ENCODE assay signal across 16 cellular contexts in genomic region chr14:75191100-75191499, GRCh38. TPM values are rescaled to one million over a fixed set of nuclear protein-coding genes. Genes with fewer than 3 reads are reported as not detected.
DNase-seq lines count a peak whose midpoint lies in the region; ATAC-seq and TF ChIP-seq lines count a peak whose summit lies in the region.
"Had no signal": no experiment of that assay in that cellular context is flagged by ENCODE, and none has a peak within 500 bp of the region (broad histone marks: within the 10 kb centered on the region; RNA-seq: fewer than 3 reads in every experiment).

No MANE protein-coding gene starts in this region.

- H3K27me3 ChIP-seq in left ventricle myocardium inferior (ENCODE audit: low read depth), result no peaks in the 10 kb centered on the region

- H3K4me3 ChIP-seq in left ventricle myocardium inferior, result no peak overlapping the region

- DNase-seq in NCI-H1092 treated with DMSO at 0.1 percent for 48 hours (lab: John Stamatoyannopoulos, UW) (peak; percentile 2), NCI-H1092 (lab: John Stamatoyannopoulos, UW) (no peak), Right ventricle myocardium inferior (ENCODE audit: missing footprints) (no peak), cardiac septum (ENCODE audit: low spot score) (no peak), left ventricle myocardium inferior (peak; percentile 25), mesenteric fat pad (ENCODE audit: low spot score) (peak; percentile 37), GM19238 (ENCODE audit: insufficient read length, low spot score) (no peak), RKO (ENCODE audit: low spot score) (no peak)
- DNase-seq: ACHN; C1 segment of cervical spinal cord; Calu3; CD4-positive, alpha-beta T cell; DMS153; GF-D8; HCEC 1CT had no signal

- no peaks in the 10 kb centered on the region for H3K9me3 ChIP-seq in left ventricle myocardium inferior (replicated peaks)

- intact Hi-C loops in Right ventricle myocardium inferior (cut with DNase I), result no loop called here
- intact Hi-C loops in cardiac septum (cut with DNase I), result no loop called here
- intact Hi-C loops in left ventricle myocardium inferior (cut with micrococcal nuclease), result no loop called here

- H3K27ac ChIP-seq in left ventricle myocardium inferior (replicated peaks), result no peak overlapping the region

- TF ChIP-seq CTCF in left ventricle myocardium inferior (IDR thresholded peaks at IDR 0.05; ENCODE audit: borderline replicate concordance), result no peak

- ATAC-seq in Right ventricle myocardium inferior, result peak; percentile 41
- ATAC-seq: HepG2 had no signal

- no peaks in the 10 kb centered on the region for H3K36me3 ChIP-seq in left ventricle myocardium inferior

- H3K4me1 ChIP-seq in left ventricle myocardium inferior, result no peaks in the 10 kb centered on the region

RNA-seq across cellular contexts. Expression of gene TMED10, which starts 14.7 kb away (rescaled TPM):
- total RNA-seq in Right ventricle myocardium inferior, result 280 TPM
- 283 TPM for total RNA-seq in cardiac septum
- 278 TPM for total RNA-seq in left ventricle myocardium inferior
- total RNA-seq in mesenteric fat pad, result 330 TPM

Comparison
In these comparisons a context has a peak if more than half of its experiments do, and no peak if none do; other contexts are left out.
1. DNase-seq: peak in NCI-H1092 treated with DMSO at 0.1 percent for 48 hours (single experiment), left ventricle myocardium inferior (single experiment) and mesenteric fat pad (single experiment); none in NCI-H1092 (single experiment), Right ventricle myocardium inferior (single experiment), cardiac septum (single experiment), GM19238 (single experiment) and RKO (single experiment).